ENCODE assay signal across 10 cellular contexts in the genomic region with DNA sequence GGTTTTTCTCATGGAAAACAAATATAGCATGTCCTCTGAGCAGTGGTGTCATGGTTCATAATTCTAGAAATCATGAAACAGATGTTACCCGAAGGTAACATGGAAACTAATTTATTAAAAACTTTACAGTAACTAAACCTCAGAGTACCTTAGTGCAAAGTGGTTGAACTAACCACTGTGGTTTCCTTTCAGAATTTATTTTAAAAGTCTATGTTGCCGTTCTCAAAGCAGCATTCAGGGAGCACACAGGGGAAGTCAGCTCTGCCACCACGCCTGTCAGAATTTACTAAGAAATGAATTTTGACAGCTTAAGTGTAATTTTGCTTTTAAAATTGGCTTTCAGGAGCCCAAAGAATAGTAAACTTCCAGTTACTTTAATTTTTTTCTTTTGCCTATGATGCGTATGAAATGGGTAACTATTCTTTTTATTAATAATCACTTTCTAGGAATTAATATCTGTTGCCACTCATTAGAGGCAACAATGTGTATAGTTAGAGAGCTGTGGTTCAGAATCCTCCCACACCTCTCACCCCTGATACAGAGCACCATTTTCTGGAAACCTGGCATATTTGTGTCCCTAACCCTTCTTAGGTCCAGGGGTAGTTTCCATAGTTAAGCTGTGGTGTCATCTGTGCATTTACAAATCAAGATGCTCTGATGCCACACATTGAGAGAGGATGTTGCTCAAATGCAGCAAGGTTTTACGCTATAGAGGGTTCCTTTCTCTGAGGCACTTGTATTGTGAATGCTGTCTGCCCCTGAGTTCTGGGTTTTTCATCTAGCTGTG.
DNase-seq lines count a peak whose midpoint lies in the region; ATAC-seq, FAIRE-seq and TF ChIP-seq lines count a peak whose summit lies in the region.
"Had no signal": no experiment of that assay in that cellular context is flagged by ENCODE, and none has a peak within 500 bp of the region (broad histone marks: within the 10 kb centered on the region; RNA-seq: fewer than 3 reads in every experiment).

No MANE protein-coding gene starts in this region.

- intact Hi-C loops in kidney (cut with DNase I), result no loop called here

- H3K27ac Mint-ChIP-seq in activated T-helper 17 cell treated with anti-CD3 and anti-CD28 coated beads, Interleukin-2, amount 50 U/mL, for 72 hours, result no peak overlapping the region

- H3K9ac ChIP-seq in kidney (ENCODE audit: low read length in 2 of 2), result no peak overlapping the region

- no peak overlapping the region for H3K4me3 ChIP-seq in kidney (ENCODE audit: low read length in 2 of 2)
- H3K4me3 ChIP-seq: tibial artery had no signal

- H3K36me3 ChIP-seq in kidney (ENCODE audit: control insufficient read depth in 1 of 2, insufficient read depth in 2 of 2, low read length in 2 of 2), result peaks cover 11 to 15% of the 10 kb centered on the region in 2 donors

- DNase-seq in NK-92 (lab: John Stamatoyannopoulos, UW; ENCODE audit: unreplicated experiment) (no peak), COLO829 (ENCODE audit: low spot score) (no peak), kidney (no peak), AML-193 (lab: John Stamatoyannopoulos, UW) (no peak)
- DNase-seq: tibial artery had no signal

- peaks cover 73% of the 10 kb centered on the region for H3K36me3 Mint-ChIP-seq in activated T-helper 17 cell treated with anti-CD3 and anti-CD28 coated beads, Interleukin-2, amount 50 U/mL, for 72 hours (ENCODE audit: low read depth)

- H3K9me3 ChIP-seq in kidney (ENCODE audit: control insufficient read depth in 1 of 2, low read length in 2 of 2), result no peaks in the 10 kb centered on the region
- H3K9me3 ChIP-seq: tibial artery had no signal

- no peak for FAIRE-seq in kidney (lab: Jason Lieb, UNC)

- H3K4me1 ChIP-seq in kidney (ENCODE audit: control insufficient read depth in 1 of 2, insufficient read depth in 1 of 2, low read depth in 1 of 2, low read length in 2 of 2), result no peaks in the 10 kb centered on the region
- H3K4me1 ChIP-seq: tibial artery had no signal

- no peaks in the 10 kb centered on the region for H3K27me3 Mint-ChIP-seq in activated T-helper 17 cell treated with anti-CD3 and anti-CD28 coated beads, Interleukin-2, amount 50 U/mL, for 72 hours

- peak; percentile 86 for ATAC-seq in GM18498 (IDR thresholded peaks at IDR 0.05; ENCODE audit: unreplicated experiment)
- peak; percentile 84 for ATAC-seq in GM19455 (IDR thresholded peaks at IDR 0.05; ENCODE audit: unreplicated experiment)
- ATAC-seq in HG03064 (IDR thresholded peaks at IDR 0.05; ENCODE audit: low read depth, unreplicated experiment), result peak; percentile 97
- peak; percentile 82 for ATAC-seq in activated T-helper 17 cell treated with anti-CD3 and anti-CD28 coated beads, Interleukin-2, amount 50 U/mL, for 72 hours (replicated peaks)
- ATAC-seq: Panc1 had no signal

- H3K4me1 Mint-ChIP-seq in activated T-helper 17 cell treated with anti-CD3 and anti-CD28 coated beads, Interleukin-2, amount 50 U/mL, for 72 hours, result peaks cover 10% of the 10 kb centered on the region

- no peak for TF ChIP-seq CTCF in kidney (IDR thresholded peaks at IDR 0.05; ENCODE audit: borderline replicate concordance, extremely low read depth, insufficient read depth)

- H3K27ac ChIP-seq in kidney (ENCODE audit: low read depth in 2 of 2, low read length in 2 of 2), result no peak overlapping the region
- H3K27ac ChIP-seq: tibial artery had no signal

- H3K4me3 Mint-ChIP-seq in activated T-helper 17 cell treated with anti-CD3 and anti-CD28 coated beads, Interleukin-2, amount 50 U/mL, for 72 hours, result no peak overlapping the region

- peaks cover 3% of the 10 kb centered on the region for H3K9me3 Mint-ChIP-seq in activated T-helper 17 cell treated with anti-CD3 and anti-CD28 coated beads, Interleukin-2, amount 50 U/mL, for 72 hours
